Comparison of ENCODE assay signal across 7 cellular contexts in the genomic region with DNA sequence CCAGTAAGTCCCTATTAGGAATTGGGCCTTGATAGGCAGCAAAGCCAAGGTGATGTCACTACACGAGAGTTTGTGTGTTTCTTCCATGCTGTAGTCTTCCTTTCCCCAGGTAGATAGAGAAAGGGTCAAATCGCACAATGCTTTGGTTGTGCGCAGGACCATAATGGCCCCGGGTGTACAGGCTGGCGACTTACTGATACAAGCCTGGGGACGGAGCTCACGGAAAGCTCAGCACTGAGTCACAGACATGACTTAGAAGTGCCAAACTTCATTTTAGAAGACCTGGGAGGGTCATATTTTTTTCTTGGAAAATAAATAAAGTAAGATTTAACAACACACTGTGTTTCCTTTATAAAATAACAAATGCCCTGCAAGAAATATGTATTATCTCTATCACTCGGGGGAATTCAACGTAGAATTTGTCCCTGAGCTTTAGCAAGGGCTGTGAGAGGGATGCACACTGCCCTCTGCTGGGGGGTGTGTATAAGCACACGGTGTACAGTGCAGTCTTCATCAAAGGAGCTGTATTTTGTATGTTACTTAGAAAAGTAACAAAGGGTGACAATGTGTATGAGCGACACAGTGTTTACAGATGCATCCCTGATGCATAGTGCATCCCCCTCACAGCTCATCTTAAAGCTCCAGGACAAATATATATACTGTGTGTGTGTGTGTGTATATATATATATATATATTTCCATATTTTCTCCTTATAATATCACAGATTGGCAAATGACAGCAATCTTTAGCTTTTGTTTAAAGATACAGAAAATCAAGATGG.
DNase-seq lines count a peak whose midpoint lies in the region; ATAC-seq, FAIRE-seq and TF ChIP-seq lines count a peak whose summit lies in the region.

No MANE protein-coding gene starts in this region.

- peak overlapping the region; percentile 7; the same call in 1 of the 2 replicates for H4K5ac ChIP-seq in IMR-90 (ENCODE audit: low read depth, low read length)

- H2BK15ac ChIP-seq in IMR-90 (ENCODE audit: low read depth, low read length), result peak overlapping the region; percentile 75; the same call in 1 of the 3 replicates

- no peaks in the 10 kb centered on the region for H3K9me2 ChIP-seq in hepatocyte (replicated peaks; ENCODE audit: insufficient read depth)

- H3K27ac ChIP-seq in IMR-90 (ENCODE audit: insufficient read depth, low read length) (no peak overlapping the region), hepatocyte (no peak overlapping the region), small intestine (ENCODE audit: low read depth in 1 of 2, low read length in 1 of 2) (no peak overlapping the region)

- no peaks in the 10 kb centered on the region for H3K9me3 ChIP-seq in IMR-90 (ENCODE audit: control insufficient read depth, insufficient read depth, low read length)
- no peaks in the 10 kb centered on the region for H3K9me3 ChIP-seq in hepatocyte (ENCODE audit: low read depth)
- H3K9me3 ChIP-seq in small intestine (ENCODE audit: control insufficient read depth, low read depth), result no peaks in the 10 kb centered on the region

- peak; percentile 96 for TF ChIP-seq RAD21 in IMR-90 (IDR thresholded peaks at IDR 0.05; ENCODE audit: low read length)

- H3K36me3 ChIP-seq in IMR-90 (ENCODE audit: control insufficient read depth, insufficient read depth, low read length) (no peaks in the 10 kb centered on the region), hepatocyte (replicated peaks; ENCODE audit: insufficient read depth, low read depth) (no peaks in the 10 kb centered on the region), small intestine (ENCODE audit: control insufficient read depth in 2 of 2, insufficient read depth in 2 of 2, low read length in 2 of 2) (no peaks in the 10 kb centered on the region)

- peak overlapping the region; percentile 72 for H3K4ac ChIP-seq in IMR-90 (ENCODE audit: low read depth, low read length)

- H3K79me2 ChIP-seq in hepatocyte, result no peaks in the 10 kb centered on the region

- H4K20me1 ChIP-seq in IMR-90 (ENCODE audit: insufficient read depth, low read length) (no peaks in the 10 kb centered on the region), hepatocyte (ENCODE audit: insufficient read depth, poor library complexity, severe bottlenecking) (no peaks in the 10 kb centered on the region)

- peak overlapping the region; percentile 73 for H2BK20ac ChIP-seq in IMR-90 (ENCODE audit: low read depth, low read length)

- no TSS peak for BruUV-seq in IMR-90 (replicated peaks; lab: Mats Ljungman, UMichigan)

- peak; percentile 78 for ATAC-seq in GM21737 (IDR thresholded peaks at IDR 0.05; ENCODE audit: unreplicated experiment)
- ATAC-seq in IMR-90 (ENCODE audit: low read depth), result peak; percentile 99

- peak overlapping the region; percentile 41; the same call in 1 of the 2 replicates for H4K91ac ChIP-seq in IMR-90 (ENCODE audit: insufficient read depth, low read depth, low read length)

- peaks cover 7 to 8% of the 10 kb centered on the region in 2 experiments; a peak in 3 of 4 replicates for H3K79me1 ChIP-seq in IMR-90 (ENCODE audit: low read depth in 1 of 2, low read length in 2 of 2)

- peak overlapping the region; percentile 82; the same call in 1 of the 2 replicates for H2AK5ac ChIP-seq in IMR-90 (ENCODE audit: low read depth, low read length)

- H2AFZ ChIP-seq in IMR-90 (replicated peaks; ENCODE audit: low read length, poor library complexity), result peak overlapping the region; percentile 68
- H2AFZ ChIP-seq in hepatocyte, result no peak overlapping the region

- no peak overlapping the region for H3K4me3 ChIP-seq in GM12864 (ENCODE audit: low read depth, low read length)
- H3K4me3 ChIP-seq in IMR-90 (ENCODE audit: insufficient read depth, low read depth, low read length), result no peak overlapping the region
- no peak overlapping the region for H3K4me3 ChIP-seq in hepatocyte
- no peak overlapping the region for H3K4me3 ChIP-seq in small intestine (ENCODE audit: low read depth in 1 of 2, low read length in 2 of 2)

- no peak overlapping the region for H3K23ac ChIP-seq in IMR-90 (ENCODE audit: low read depth, low read length)

- no peak for FAIRE-seq in small intestine (lab: Jason Lieb, UNC)

- H3K4me2 ChIP-seq in IMR-90 (ENCODE audit: low read depth, low read length) (no peak overlapping the region), hepatocyte (no peak overlapping the region)

- DNase-seq in GM12864 (ENCODE audit: low read depth) (peak; percentile 25), IMR-90 (peak; percentile 81), SK-N-DZ (ENCODE audit: low spot score) (peak; percentile 63), amniotic stem cell (lab: John Stamatoyannopoulos, UW) (peak; percentile 69), hepatocyte (ENCODE audit: low spot score) (peak; percentile 82), small intestine (peak; percentile 59)

- CTCF ChIA-PET in IMR-90 (lab: Yijun Ruan, JAX), result interaction anchor here (0.5 to 1.8 kb wide), 51 partner anchors 9 to 1000 kb away, joined by 3 to 18 read pairs (median 4); no protein-coding TSS in a partner anchor

- H4K8ac ChIP-seq in IMR-90 (ENCODE audit: low read depth in 2 of 2, low read length in 2 of 2), result peak overlapping the region in 1 of 2 experiments; percentile 74; a peak in 2 of 4 replicates

- H2AK9ac ChIP-seq in IMR-90 (replicated peaks; ENCODE audit: low read depth, low read length, poor library complexity), result no peak overlapping the region

- POLR2A ChIA-PET in IMR-90 (lab: Charles Lee; ENCODE audit: unreplicated experiment), result interaction anchor here (1.1 kb wide), 1 partner anchor 254 kb away, joined by 4 read pairs; a partner anchor contains a TSS

- TF ChIP-seq CTCF in GM12864 (IDR thresholded peaks at IDR 0.05; ENCODE audit: low read depth, low read length, missing control alignments) (peak; percentile 83), IMR-90 (conservative IDR thresholded peaks at IDR 0.05; ENCODE audit: low read depth, low read length) (peak; percentile 82), hepatocyte (IDR thresholded peaks at IDR 0.05; ENCODE audit: poor library complexity) (peak; percentile 92)

- in situ Hi-C loops in IMR-90 (cut with MboI; ENCODE audit: low sequenced_read_pairs), result loop anchor here (5.0 to 10.0 kb wide), 2 partner anchors 252 to 675 kb away; a partner anchor contains a TSS

- H2BK120ac ChIP-seq in IMR-90 (ENCODE audit: low read depth, low read length), result peak overlapping the region; percentile 77

- intact Hi-C loops in IMR-90 (cut with micrococcal nuclease), result loop anchor here (1.0 to 5.0 kb wide), 4 partner anchors 257 to 670 kb away; no protein-coding TSS in a partner anchor

- dilution Hi-C loops in IMR-90 (cut with HindIII; ENCODE audit: low sequenced_read_pairs, unreplicated experiment), result no loop called here

- H2BK5ac ChIP-seq in IMR-90 (ENCODE audit: low read depth, low read length, poor library complexity, severe bottlenecking), result peak overlapping the region; percentile 41

- no peaks in the 10 kb centered on the region for H3K9me1 ChIP-seq in IMR-90 (ENCODE audit: insufficient read depth, low read length)

- 0 out of 2 replicates have a peak, but pooled peaks have one; percentile 25 for TF ChIP-seq POLR2A in IMR-90 (IDR thresholded peaks at IDR 0.05; ENCODE audit: low read depth, low read length)

- peak overlapping the region; percentile 2; the same call in 1 of the 2 replicates for H3K18ac ChIP-seq in IMR-90 (ENCODE audit: low read depth, low read length)

- 95% methylated on average over 4 of the region's 11 CpGs; no CpG with 5 or more reads in 1 of the 2 experiments for WGBS in IMR-90 (ENCODE audit: extremely low coverage in 2 of 2, insufficient read length in 1 of 2), 2 experiments
- 46% methylated on average over 11 of the region's 11 CpGs for WGBS in hepatocyte (ENCODE audit: low lambda C conversion rate, missing lambda C conversion rate)
- WGBS in small intestine, 3 donors, result 34 to 47% (median 41%) methylated on average over 11 of the region's 11 CpGs

- no peaks in the 10 kb centered on the region for H3K27me3 ChIP-seq in IMR-90 (ENCODE audit: control insufficient read depth, insufficient read depth, low read length)
- H3K27me3 ChIP-seq in hepatocyte, result no peaks in the 10 kb centered on the region
- no peaks in the 10 kb centered on the region for H3K27me3 ChIP-seq in small intestine (ENCODE audit: control insufficient read depth in 2 of 2, insufficient read depth in 2 of 2, low read length in 2 of 2)

- H3K56ac ChIP-seq in IMR-90 (ENCODE audit: extremely low read depth, insufficient read depth, low read length), result no peak overlapping the region

- H3K4me1 ChIP-seq in IMR-90 (ENCODE audit: control insufficient read depth, insufficient read depth, low read length), result no peaks in the 10 kb centered on the region
- no peaks in the 10 kb centered on the region for H3K4me1 ChIP-seq in hepatocyte (ENCODE audit: insufficient read depth)
- no peaks in the 10 kb centered on the region for H3K4me1 ChIP-seq in small intestine (ENCODE audit: control insufficient read depth in 2 of 2, insufficient read depth in 1 of 2, low read depth in 1 of 2, low read length in 1 of 2)

- H3K9ac ChIP-seq in IMR-90 (ENCODE audit: low read depth, low read length), result no peak overlapping the region

- peak overlapping the region; percentile 73 for H3K14ac ChIP-seq in IMR-90 (replicated peaks; ENCODE audit: low read depth, low read length)

TF ChIP-seq in IMR-90, 13 proteins besides CTCF, POLR2A, EP300 and RAD21:
- TF ChIP-seq FOS (IDR thresholded peaks at IDR 0.05; ENCODE audit: low read depth, low read length) (no peak), CHD1 (IDR thresholded peaks at IDR 0.05; ENCODE audit: low read depth, low read length) (no peak), SMC3 (IDR thresholded peaks at IDR 0.05; ENCODE audit: low read depth, low read length) (peak; percentile 89), NFE2L2 (IDR thresholded peaks at IDR 0.05; ENCODE audit: low read depth, low read length) (no peak), MAFK (IDR thresholded peaks at IDR 0.05; ENCODE audit: low read depth, low read length) (no peak)
TF ChIP-seq in IMR-90: peak in this region for 1.

Comparison
In these comparisons a context has a peak if more than half of its experiments do, and no peak if none do; other contexts are left out.
1. DNase-seq: peak in every context shown above with its lines; median percentile 82 in hepatocyte; 81 in IMR-90; 69 in amniotic stem cell; 63 in SK-N-DZ; 59 in small intestine; 25 in GM12864.